Comparison of ENCODE assay signal across 1 cellular context in genomic region chr14:90443161-90444076, GRCh38.
TF ChIP-seq lines count a peak whose summit lies in the region.

No MANE protein-coding gene starts in this region.

TF ChIP-seq in HCT116, 20 proteins besides CTCF, POLR2A, EP300 and RAD21 (continued from another document):
- TF ChIP-seq, protein P1, sequence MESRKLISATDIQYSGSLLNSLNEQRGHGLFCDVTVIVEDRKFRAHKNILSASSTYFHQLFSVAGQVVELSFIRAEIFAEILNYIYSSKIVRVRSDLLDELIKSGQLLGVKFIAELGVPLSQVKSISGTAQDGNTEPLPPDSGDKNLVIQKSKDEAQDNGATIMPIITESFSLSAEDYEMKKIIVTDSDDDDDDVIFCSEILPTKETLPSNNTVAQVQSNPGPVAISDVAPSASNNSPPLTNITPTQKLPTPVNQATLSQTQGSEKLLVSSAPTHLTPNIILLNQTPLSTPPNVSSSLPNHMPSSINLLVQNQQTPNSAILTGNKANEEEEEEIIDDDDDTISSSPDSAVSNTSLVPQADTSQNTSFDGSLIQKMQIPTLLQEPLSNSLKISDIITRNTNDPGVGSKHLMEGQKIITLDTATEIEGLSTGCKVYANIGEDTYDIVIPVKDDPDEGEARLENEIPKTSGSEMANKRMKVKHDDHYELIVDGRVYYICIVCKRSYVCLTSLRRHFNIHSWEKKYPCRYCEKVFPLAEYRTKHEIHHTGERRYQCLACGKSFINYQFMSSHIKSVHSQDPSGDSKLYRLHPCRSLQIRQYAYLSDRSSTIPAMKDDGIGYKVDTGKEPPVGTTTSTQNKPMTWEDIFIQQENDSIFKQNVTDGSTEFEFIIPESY (IDR thresholded peaks at IDR 0.05; ENCODE audit: extremely low read depth, insufficient replicate concordance, low read length): no peak
- no peak for TF ChIP-seq JUND (IDR thresholded peaks at IDR 0.05)
- TF ChIP-seq YY1 (IDR thresholded peaks at IDR 0.05; ENCODE audit: extremely low read depth, insufficient replicate concordance, low read depth, low read length): no peak
